Comparison of ENCODE assay signal across 1 cellular context in the genomic region with DNA sequence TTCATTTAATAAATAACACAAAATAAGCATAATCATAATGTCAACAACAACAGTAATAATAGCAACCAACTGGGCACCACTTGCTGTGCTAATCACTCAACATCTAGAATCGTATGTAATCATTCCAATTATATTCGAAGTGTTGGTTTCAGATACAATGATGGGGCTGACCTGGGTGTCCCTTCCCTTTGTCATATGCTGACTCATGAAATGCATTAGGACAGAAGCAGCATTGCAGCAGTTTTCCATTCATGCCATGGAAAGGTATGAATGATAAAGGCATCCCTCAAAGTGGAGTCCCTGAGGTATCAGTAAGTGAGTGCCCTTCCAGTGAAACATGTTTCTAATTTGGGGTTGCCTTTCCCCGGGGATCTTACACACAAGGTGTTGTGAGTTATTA.
TF ChIP-seq lines count a peak whose summit lies in the region.

No MANE protein-coding gene starts in this region.

TF ChIP-seq in H1, 55 proteins besides CTCF, POLR2A, EP300 and RAD21:
- TF ChIP-seq SIX5 (IDR thresholded peaks at IDR 0.05; ENCODE audit: low read depth, low read length), result no peak
- no peak for TF ChIP-seq JUND (IDR thresholded peaks at IDR 0.05; ENCODE audit: low read length)
- no peak for TF ChIP-seq NANOG (IDR thresholded peaks at IDR 0.05; ENCODE audit: insufficient read depth, low read depth, low read length, poor library complexity, severe bottlenecking)
- no peak for TF ChIP-seq NRF1 (IDR thresholded peaks at IDR 0.05; ENCODE audit: low read depth, low read length)
- TF ChIP-seq KDM1A (IDR thresholded peaks at IDR 0.05; ENCODE audit: borderline replicate concordance, low read length), result no peak
- TF ChIP-seq CEBPB (IDR thresholded peaks at IDR 0.05; ENCODE audit: low read depth, low read length), result no peak
- no peak for TF ChIP-seq BRCA1 (IDR thresholded peaks at IDR 0.05; ENCODE audit: low read depth, low read length)
- TF ChIP-seq BACH1 (IDR thresholded peaks at IDR 0.05; ENCODE audit: low read length), result peak; percentile 46
- no peak for TF ChIP-seq GABPA (IDR thresholded peaks at IDR 0.05; ENCODE audit: borderline replicate concordance, insufficient read depth, low read length)
- 0 out of 2 replicates have a peak, but pooled peaks have one; percentile 32 for TF ChIP-seq MAFK (IDR thresholded peaks at IDR 0.05; ENCODE audit: low read depth, low read length)
- no peak for TF ChIP-seq POU5F1 (IDR thresholded peaks at IDR 0.05; ENCODE audit: low read depth, low read length)
- no peak for TF ChIP-seq CREB1 (IDR thresholded peaks at IDR 0.05)
- no peak for TF ChIP-seq RFX5 (IDR thresholded peaks at IDR 0.05; ENCODE audit: borderline replicate concordance, low read depth, low read length)
- TF ChIP-seq YY1 (IDR thresholded peaks at IDR 0.05; ENCODE audit: low read depth, low read length), result no peak
- TF ChIP-seq ZNF274 (IDR thresholded peaks at IDR 0.05; ENCODE audit: borderline replicate concordance, extremely low read depth, low read length), result no peak
- no peak for TF ChIP-seq RNF2 (IDR thresholded peaks at IDR 0.05; ENCODE audit: borderline replicate concordance, low read depth, low read length, missing control alignments, poor library complexity, severe bottlenecking)
- TF ChIP-seq, protein P1, sequence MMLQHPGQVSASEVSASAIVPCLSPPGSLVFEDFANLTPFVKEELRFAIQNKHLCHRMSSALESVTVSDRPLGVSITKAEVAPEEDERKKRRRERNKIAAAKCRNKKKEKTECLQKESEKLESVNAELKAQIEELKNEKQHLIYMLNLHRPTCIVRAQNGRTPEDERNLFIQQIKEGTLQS (IDR thresholded peaks at IDR 0.05; ENCODE audit: insufficient read depth, low read depth, low read length), result no peak
TF ChIP-seq in H1: peak in this region for 2.
